In genomic region chr4:186657766-186658165, GRCh38 we compare ENCODE assay signal across 16 cellular contexts.
DNase-seq lines count a peak whose midpoint lies in the region; ATAC-seq and TF ChIP-seq lines count a peak whose summit lies in the region.
"Had no signal": no experiment of that assay in that cellular context is flagged by ENCODE, and none has a peak within 500 bp of the region (broad histone marks: within the 10 kb centered on the region; RNA-seq: fewer than 3 reads in every experiment).

No MANE protein-coding gene starts in this region.

- H3K27ac ChIP-seq in HCT116 (ENCODE audit: low read depth, low read length), result no peak overlapping the region; the same call in 1 of the 2 replicates
- H3K27ac ChIP-seq: ascending aorta, left ventricle myocardium inferior had no signal

- H4K20me1 ChIP-seq in HCT116 (ENCODE audit: insufficient read depth), result peaks cover 82% of the 10 kb centered on the region

- RAD21 ChIA-PET in HCT116 (lab: Charles Lee; ENCODE audit: low non-redundant PET in 1 of 2, low total read pairs in 2 of 2, uncharacterized antibody in 2 of 2, unreplicated experiment in 2 of 2), result no interaction called here

- peak; percentile 35 for DNase-seq in HCT116 (ENCODE audit: low read depth, low spot score)
- DNase-seq in RPMI7951 (ENCODE audit: low read depth), result peak; percentile 47
- DNase-seq in epithelial cell of esophagus (ENCODE audit: low read depth), result peak; percentile 63
- DNase-seq in neural crest cell (ENCODE audit: low read depth, low spot score), result no peak
- DNase-seq in dedifferentiated amniotic fluid mesenchymal stem cell (ENCODE audit: extremely low spot score), result no peak
- no peak for DNase-seq in activated naive CD4-positive, alpha-beta T cell treated with anti-CD3 and anti-CD28 coated beads, Interleukin-2, amount 10 ng/mL, durations not matched to agents 7 days and 5 days
- no peak for DNase-seq in retina
- DNase-seq: activated CD4-positive, alpha-beta memory T cell treated with anti-CD3 and anti-CD28 coated beads for 36 hours; HCEC 1CT; left ventricle myocardium inferior; NCI-H446; small intestine; T-helper 9 cell had no signal

- H3K9me3 Mint-ChIP-seq in neural crest cell, result no peaks in the 10 kb centered on the region
- H3K9me3 Mint-ChIP-seq in activated naive CD4-positive, alpha-beta T cell treated with anti-CD3 and anti-CD28 coated beads, Interleukin-2, amount 10 ng/mL, durations not matched to agents 7 days and 5 days, result peaks cover 4% of the 10 kb centered on the region
- H3K9me3 Mint-ChIP-seq: activated CD4-positive, alpha-beta memory T cell treated with anti-CD3 and anti-CD28 coated beads for 36 hours had no signal

- CTCF ChIA-PET in HCT116 (lab: Charles Lee), result no interaction called here
- CTCF ChIA-PET in activated naive CD4-positive, alpha-beta T cell treated with anti-CD3 and anti-CD28 coated beads, Interleukin-2, amount 10 ng/mL, durations not matched to agents 7 days and 5 days (lab: Charles Lee), result no interaction called here

- peaks cover 36% of the 10 kb centered on the region for H3K4me1 Mint-ChIP-seq in neural crest cell
- no peaks in the 10 kb centered on the region for H3K4me1 Mint-ChIP-seq in activated naive CD4-positive, alpha-beta T cell treated with anti-CD3 and anti-CD28 coated beads, Interleukin-2, amount 10 ng/mL, durations not matched to agents 7 days and 5 days
- H3K4me1 Mint-ChIP-seq: CD14-positive monocyte had no signal

- no peak for TF ChIP-seq RAD21 in HCT116 (IDR thresholded peaks at IDR 0.05; ENCODE audit: low read depth)

- no peaks in the 10 kb centered on the region for H3K9me2 ChIP-seq in HCT116 (ENCODE audit: insufficient read depth)

- peaks cover 10 to 29% of the 10 kb centered on the region in 2 experiments for H3K4me1 ChIP-seq in HCT116 (ENCODE audit: control insufficient read depth in 1 of 2, insufficient read depth in 2 of 2, low read length in 2 of 2)
- H3K4me1 ChIP-seq: ascending aorta had no signal

- no peaks in the 10 kb centered on the region for H3K27me3 ChIP-seq in HCT116 (ENCODE audit: insufficient read depth, low read length)
- H3K27me3 ChIP-seq: ascending aorta had no signal

- peak overlapping the region; percentile 14; the same call in 1 of the 2 replicates for H3K4me2 ChIP-seq in HCT116 (ENCODE audit: low read length)

- H3K4me3 ChIP-seq in HCT116 (replicated peaks in 1 of 2; ENCODE audit: low read depth in 1 of 2, low read length in 2 of 2) (no peak overlapping the region), epithelial cell of esophagus (ENCODE audit: low read length) (no peak overlapping the region)
- H3K4me3 ChIP-seq: ascending aorta, left ventricle myocardium inferior had no signal

- no TSS peak for BruUV-seq in HCT116 (replicated peaks; lab: Mats Ljungman, UMichigan)

- H2AFZ ChIP-seq in HCT116 (ENCODE audit: low read depth, low read length, poor library complexity, severe bottlenecking), result no peak overlapping the region

- intact Hi-C loops in HCT116 (cut with micrococcal nuclease), result no loop called here

- POLR2A ChIA-PET in HCT116 (lab: Charles Lee), result no interaction called here

- H3K27me3 Mint-ChIP-seq in neural crest cell (ENCODE audit: low read depth), result no peaks in the 10 kb centered on the region
- H3K27me3 Mint-ChIP-seq in activated naive CD4-positive, alpha-beta T cell treated with anti-CD3 and anti-CD28 coated beads, Interleukin-2, amount 10 ng/mL, durations not matched to agents 7 days and 5 days, result no peaks in the 10 kb centered on the region
- H3K27me3 Mint-ChIP-seq: activated CD4-positive, alpha-beta memory T cell treated with anti-CD3 and anti-CD28 coated beads for 36 hours had no signal

- peaks cover 55 to 73% of the 10 kb centered on the region in 2 experiments for H3K36me3 ChIP-seq in HCT116 (ENCODE audit: control insufficient read depth in 1 of 2, insufficient read depth in 2 of 2, low read length in 2 of 2)

- H3K9ac ChIP-seq in HCT116 (ENCODE audit: low read length), result peak overlapping the region; percentile 2; the same call in 1 of the 2 replicates

- H3K79me2 ChIP-seq in HCT116 (ENCODE audit: insufficient read depth, low read length), result peaks cover 100% of the 10 kb centered on the region

- TF ChIP-seq POLR2A in HCT116 (IDR thresholded peaks at IDR 0.05; ENCODE audit: borderline replicate concordance, extremely low read depth, insufficient read depth, insufficient read length), result no peak

- H3K36me3 Mint-ChIP-seq in neural crest cell (ENCODE audit: low read depth), result peaks cover 3% of the 10 kb centered on the region
- no peaks in the 10 kb centered on the region for H3K36me3 Mint-ChIP-seq in activated naive CD4-positive, alpha-beta T cell treated with anti-CD3 and anti-CD28 coated beads, Interleukin-2, amount 10 ng/mL, durations not matched to agents 7 days and 5 days
- H3K36me3 Mint-ChIP-seq: activated CD4-positive, alpha-beta memory T cell treated with anti-CD3 and anti-CD28 coated beads for 36 hours; CD14-positive monocyte had no signal

- H3K4me3 Mint-ChIP-seq in neural crest cell, result peak overlapping the region; percentile 36
- no peak overlapping the region for H3K4me3 Mint-ChIP-seq in activated naive CD4-positive, alpha-beta T cell treated with anti-CD3 and anti-CD28 coated beads, Interleukin-2, amount 10 ng/mL, durations not matched to agents 7 days and 5 days
- H3K4me3 Mint-ChIP-seq: activated CD4-positive, alpha-beta memory T cell treated with anti-CD3 and anti-CD28 coated beads for 36 hours; CD14-positive monocyte had no signal

- no peaks in the 10 kb centered on the region for H3K9me3 ChIP-seq in HCT116 (ENCODE audit: control insufficient read depth in 1 of 2, insufficient read depth in 1 of 2, low read depth in 1 of 2, low read length in 2 of 2)
- H3K9me3 ChIP-seq: ascending aorta, left ventricle myocardium inferior had no signal

- TF ChIP-seq CTCF in HCT116 (IDR thresholded peaks at IDR 0.05 in 2 of 3, conservative IDR thresholded peaks at IDR 0.05 in 1 of 3; ENCODE audit: borderline replicate concordance in 1 of 3, insufficient read depth in 1 of 3, low read depth in 2 of 3, low read length in 2 of 3) (no peak), epithelial cell of esophagus (IDR thresholded peaks at IDR 0.05; ENCODE audit: insufficient read depth, low read depth, low read length, missing control alignments) (no peak), neural crest cell (conservative IDR thresholded peaks at IDR 0.05) (no peak)

- H3K27ac Mint-ChIP-seq in neural crest cell (ENCODE audit: unreplicated experiment), result peak overlapping the region; percentile 52
- H3K27ac Mint-ChIP-seq in activated naive CD4-positive, alpha-beta T cell treated with anti-CD3 and anti-CD28 coated beads, Interleukin-2, amount 10 ng/mL, durations not matched to agents 7 days and 5 days, result no peak overlapping the region
- H3K27ac Mint-ChIP-seq: activated CD4-positive, alpha-beta memory T cell treated with anti-CD3 and anti-CD28 coated beads for 36 hours; CD14-positive monocyte had no signal

- ATAC-seq in HCT116 (peak; percentile 68), HG02973 (IDR thresholded peaks at IDR 0.05; ENCODE audit: unreplicated experiment) (no peak)

TF ChIP-seq in HCT116, 20 proteins besides CTCF, POLR2A, EP300 and RAD21:
- peak; percentile 44; the same call in 1 of the 2 replicates for TF ChIP-seq FOSL1 (IDR thresholded peaks at IDR 0.05; ENCODE audit: low read depth)
- peak; percentile 45 for TF ChIP-seq TCF7L2 (IDR thresholded peaks at IDR 0.05; ENCODE audit: borderline replicate concordance, extremely low read depth, insufficient read depth, insufficient read length)
- TF ChIP-seq SP1 (IDR thresholded peaks at IDR 0.05; ENCODE audit: low read depth), result 0 out of 2 replicates have a peak, but pooled peaks have one; percentile 19
- TF ChIP-seq EGR1 (IDR thresholded peaks at IDR 0.05; ENCODE audit: low read depth), result no peak
- TF ChIP-seq JUND (IDR thresholded peaks at IDR 0.05), result peak; percentile 31; the same call in 1 of the 2 replicates

Comparison
In these comparisons a context has a peak if more than half of its experiments do, and no peak if none do; other contexts are left out.
1. DNase-seq: peak in HCT116 (single experiment), RPMI7951 (single experiment) and epithelial cell of esophagus (single experiment); none in neural crest cell (single experiment), dedifferentiated amniotic fluid mesenchymal stem cell (single experiment), activated naive CD4-positive, alpha-beta T cell treated with anti-CD3 and anti-CD28 coated beads, Interleukin-2, amount 10 ng/mL, durations not matched to agents 7 days and 5 days (single experiment) and retina (single experiment).